1 cellular context compared by ENCODE assay signal in genomic region chr6:9405369-9405768, GRCh38.
TF ChIP-seq lines count a peak whose summit lies in the region.

No MANE protein-coding gene starts in this region.

TF ChIP-seq in WTC11, 78 proteins besides CTCF, POLR2A, EP300 and RAD21 (continued from another document):
- TF ChIP-seq ZMAT4 (CRISPR knock-in tag; IDR thresholded peaks at IDR 0.05) (no peak), MXD4 (CRISPR knock-in tag; IDR thresholded peaks at IDR 0.05; ENCODE audit: borderline replicate concordance) (no peak)
